Comparison of ENCODE assay signal across 13 cellular contexts in genomic region chr19:22321554-22321953, GRCh38. TPM values are rescaled to one million over a fixed set of nuclear protein-coding genes. Genes with fewer than 3 reads are reported as not detected.
"Had no signal": no experiment of that assay in that cellular context is flagged by ENCODE, and none has a peak within 500 bp of the region (broad histone marks: within the 10 kb centered on the region; RNA-seq: fewer than 3 reads in every experiment).

No MANE protein-coding gene starts in this region.

RNA-seq across cellular contexts. Expression of gene ZNF729, which starts 35.3 kb away (rescaled TPM):
- total RNA-seq: stomach, subcutaneous adipose tissue, suprapubic skin, thoracic aorta, thyroid gland, tibial nerve, transverse colon, upper lobe of left lung, upper lobe of right lung, ureter, urinary bladder, vagina had no signal
- polyA plus RNA-seq: stomach, thymus, urinary bladder had no signal
